In the genomic region with DNA sequence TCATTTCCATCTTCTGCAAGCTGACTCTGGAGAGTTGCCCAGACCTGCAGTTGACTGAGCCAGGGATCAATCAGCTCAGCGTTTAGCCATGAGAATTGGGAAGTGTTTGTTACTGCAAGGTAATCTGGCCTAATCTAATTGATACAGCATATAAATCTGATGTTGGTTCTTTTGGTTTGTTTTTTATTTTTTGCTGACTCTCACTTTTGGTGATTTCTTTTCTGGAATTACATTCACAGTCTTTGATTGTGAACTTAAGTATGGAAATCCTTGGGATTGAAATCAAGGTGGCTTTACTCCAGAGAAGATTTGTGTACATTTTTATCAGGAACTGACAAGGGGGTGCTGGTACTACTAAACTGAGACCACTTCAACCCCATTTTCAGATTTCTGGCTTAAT, we compare ENCODE assay signal across 1 cellular context.
A peak's percentile ranks its signal among the peaks of the same experiment; 100 is the strongest.
TF ChIP-seq lines count a peak whose summit lies in the region.

No MANE protein-coding gene starts in this region.

TF ChIP-seq in IMR-90, 13 proteins besides CTCF, POLR2A, EP300 and RAD21:
- no peak for TF ChIP-seq MXI1 (IDR thresholded peaks at IDR 0.05; ENCODE audit: borderline replicate concordance, low read depth, low read length)
- TF ChIP-seq MAFK (IDR thresholded peaks at IDR 0.05; ENCODE audit: low read depth, low read length) = peak; percentile 75
- no peak for TF ChIP-seq SMC3 (IDR thresholded peaks at IDR 0.05; ENCODE audit: low read depth, low read length)
- no peak for TF ChIP-seq CEBPB (IDR thresholded peaks at IDR 0.05; ENCODE audit: low read depth, low read length)
